In genomic region chr1:9426291-9426711, GRCh38 we compare ENCODE assay signal across 9 cellular contexts.
DNase-seq lines count a peak whose midpoint lies in the region; ATAC-seq, FAIRE-seq and TF ChIP-seq lines count a peak whose summit lies in the region.
"Had no signal": no experiment of that assay in that cellular context is flagged by ENCODE, and none has a peak within 500 bp of the region (broad histone marks: within the 10 kb centered on the region; RNA-seq: fewer than 3 reads in every experiment).

No MANE protein-coding gene starts in this region.

- ATAC-seq in GM18867 (IDR thresholded peaks at IDR 0.05; ENCODE audit: unreplicated experiment) (peak; percentile 67), HG02981 (IDR thresholded peaks at IDR 0.05; ENCODE audit: unreplicated experiment) (peak; percentile 60)
- ATAC-seq: heart left ventricle had no signal

- peak; percentile 82 for DNase-seq in SKM-1 treated with dmso at 0.1 percent for 144 hours (lab: John Stamatoyannopoulos, UW; ENCODE audit: unreplicated experiment)
- peak; percentile 66 for DNase-seq in activated naive CD4-positive, alpha-beta T cell treated with Interleukin-2 at 50 U/mL for 16 hours
- peak; percentile 26 to 76 (median 54) for DNase-seq in stimulated activated CD4-positive, alpha-beta T cell treated with anti-CD3 and anti-CD28 coated beads, TNF-alpha, amount 100 ng/mL, for 1 hour (ENCODE audit: low read depth in 3 of 3, low spot score in 1 of 3)
- DNase-seq in nephron progenitor cell = no peak
- DNase-seq in D721Med (ENCODE audit: insufficient read length, low spot score) = no peak
- DNase-seq in superior temporal gyrus (ENCODE audit: extremely low spot score) = no peak

- no peak overlapping the region for H3K27ac Mint-ChIP-seq in nephron progenitor cell

- peaks cover 7% of the 10 kb centered on the region for H3K9me3 Mint-ChIP-seq in nephron progenitor cell

- no peak overlapping the region for H3K4me3 Mint-ChIP-seq in nephron progenitor cell

- H3K4me1 Mint-ChIP-seq in nephron progenitor cell = peaks cover 41% of the 10 kb centered on the region

- H3K27me3 Mint-ChIP-seq in nephron progenitor cell (ENCODE audit: low read depth, poor library complexity) = peaks cover 6% of the 10 kb centered on the region

- FAIRE-seq in D721Med (lab: Jason Lieb, UNC) = no peak

- TF ChIP-seq CTCF in nephron progenitor cell (IDR thresholded peaks at IDR 0.05) (no peak), D721Med (IDR thresholded peaks at IDR 0.05; ENCODE audit: insufficient read depth, missing control alignments) (no peak)

- no peaks in the 10 kb centered on the region for H3K36me3 Mint-ChIP-seq in nephron progenitor cell (ENCODE audit: low read depth)

Comparison
In these comparisons a context has a peak if more than half of its experiments do, and no peak if none do; other contexts are left out.
1. DNase-seq: peak in SKM-1 treated with dmso at 0.1 percent for 144 hours (single experiment), activated naive CD4-positive, alpha-beta T cell treated with Interleukin-2 at 50 U/mL for 16 hours (single experiment) and stimulated activated CD4-positive, alpha-beta T cell treated with anti-CD3 and anti-CD28 coated beads, TNF-alpha, amount 100 ng/mL, for 1 hour (3 of 3); none in nephron progenitor cell (single experiment), D721Med (single experiment) and superior temporal gyrus (single experiment).